19 cellular contexts compared by ENCODE assay signal in genomic region chr12:45718306-45718705, GRCh38. TPM values are rescaled to one million over a fixed set of nuclear protein-coding genes. Genes with fewer than 3 reads are reported as not detected.
DNase-seq lines count a peak whose midpoint lies in the region; ATAC-seq and TF ChIP-seq lines count a peak whose summit lies in the region.
"Had no signal": no experiment of that assay in that cellular context is flagged by ENCODE, and none has a peak within 500 bp of the region (broad histone marks: within the 10 kb centered on the region; RNA-seq: fewer than 3 reads in every experiment).

No MANE protein-coding gene starts in this region.

- H3K4me1 ChIP-seq in naive thymus-derived CD4-positive, alpha-beta T cell (ENCODE audit: control insufficient read depth in 2 of 2, insufficient read depth in 2 of 2, low read length in 2 of 2): peaks cover 10 to 24% of the 10 kb centered on the region in 2 donors
- H3K4me1 ChIP-seq: BE2C had no signal

- no peak for TF ChIP-seq CTCF in CD4-positive, alpha-beta T cell (IDR thresholded peaks at IDR 0.05)
- TF ChIP-seq CTCF in activated B cell treated with CpG ODN at 0.5 μM for 24 hours (IDR thresholded peaks at IDR 0.05): no peak

- H3K4me3 Mint-ChIP-seq in CD4-positive, alpha-beta T cell: no peak overlapping the region
- H3K4me3 Mint-ChIP-seq in activated B cell treated with CpG ODN at 0.5 μM for 24 hours: no peak overlapping the region
- no peak overlapping the region for H3K4me3 Mint-ChIP-seq in naive thymus-derived CD4-positive, alpha-beta T cell
- H3K4me3 Mint-ChIP-seq: GM23338 had no signal

- no peaks in the 10 kb centered on the region for H3K27me3 ChIP-seq in CD4-positive, alpha-beta T cell (ENCODE audit: control insufficient read depth, insufficient read depth, low read length)
- no peaks in the 10 kb centered on the region for H3K27me3 ChIP-seq in naive thymus-derived CD4-positive, alpha-beta T cell (ENCODE audit: control insufficient read depth in 2 of 2, insufficient read depth in 2 of 2, low read length in 2 of 2)
- H3K27me3 ChIP-seq: BE2C had no signal

- no peaks in the 10 kb centered on the region for H3K9me3 Mint-ChIP-seq in CD4-positive, alpha-beta T cell
- H3K9me3 Mint-ChIP-seq in activated B cell treated with CpG ODN at 0.5 μM for 24 hours: no peaks in the 10 kb centered on the region
- peaks cover 0 to 3% (median 0%) of the 10 kb centered on the region in 11 donors for H3K9me3 Mint-ChIP-seq in naive thymus-derived CD4-positive, alpha-beta T cell
- H3K9me3 Mint-ChIP-seq: GM23338 had no signal

- no peaks in the 10 kb centered on the region for H3K27me3 Mint-ChIP-seq in CD4-positive, alpha-beta T cell
- no peaks in the 10 kb centered on the region for H3K27me3 Mint-ChIP-seq in activated B cell treated with CpG ODN at 0.5 μM for 24 hours
- no peaks in the 10 kb centered on the region for H3K27me3 Mint-ChIP-seq in naive thymus-derived CD4-positive, alpha-beta T cell

- CTCF ChIA-PET in CD4-positive, alpha-beta T cell (lab: Charles Lee): interaction anchor here (1.2 kb wide), 1 partner anchor 64 kb away, joined by 3 read pairs; no protein-coding TSS in a partner anchor
- CTCF ChIA-PET in activated B cell treated with CpG ODN at 0.5 μM for 24 hours (lab: Charles Lee): no interaction called here
- CTCF ChIA-PET in naive thymus-derived CD4-positive, alpha-beta T cell (lab: Charles Lee): interaction anchor here (0.6 kb wide), 1 partner anchor 75 kb away, joined by 5 read pairs; no protein-coding TSS in a partner anchor

- H3K4me1 Mint-ChIP-seq in CD4-positive, alpha-beta T cell (ENCODE audit: low read depth): peaks cover 64% of the 10 kb centered on the region
- H3K4me1 Mint-ChIP-seq in activated B cell treated with CpG ODN at 0.5 μM for 24 hours: peaks cover 55% of the 10 kb centered on the region
- peaks cover 33 to 71% (median 68%) of the 10 kb centered on the region in 7 donors for H3K4me1 Mint-ChIP-seq in naive thymus-derived CD4-positive, alpha-beta T cell

- POLR2A ChIA-PET in CD4-positive, alpha-beta T cell (lab: Charles Lee): interaction anchor here (1.0 kb wide), 2 partner anchors 8 to 50 kb away, joined by 3 read pairs; no protein-coding TSS in a partner anchor
- POLR2A ChIA-PET in activated B cell treated with CpG ODN at 0.5 μM for 24 hours (lab: Charles Lee): interaction anchor here (0.5 to 1.2 kb wide), 2 partner anchors 9 to 11 kb away, joined by 3 to 6 read pairs; no protein-coding TSS in a partner anchor
- POLR2A ChIA-PET in naive thymus-derived CD4-positive, alpha-beta T cell (lab: Charles Lee): interaction anchor here (2.1 kb wide), 1 partner anchor 8 kb away, joined by 5 read pairs; no protein-coding TSS in a partner anchor

- intact Hi-C loops in CD4-positive, alpha-beta T cell (cut with DNase I, micrococcal nuclease): loop anchor here in 1 of 2 experiments (5.0 kb wide), 1 partner anchor 34 kb away; no protein-coding TSS in a partner anchor
- intact Hi-C loops in activated B cell treated with CpG ODN at 0.5 μM for 24 hours (cut with micrococcal nuclease): no loop called here
- intact Hi-C loops in naive thymus-derived CD4-positive, alpha-beta T cell (cut with micrococcal nuclease): no loop called here

- no peak overlapping the region for H3K27ac ChIP-seq in CD4-positive, alpha-beta T cell (ENCODE audit: low read depth, low read length)
- peak overlapping the region; percentile 28 for H3K27ac ChIP-seq in naive thymus-derived CD4-positive, alpha-beta T cell (ENCODE audit: low read depth, low read length)

- H3K9me3 ChIP-seq in CD4-positive, alpha-beta T cell (ENCODE audit: control insufficient read depth, low read length): no peaks in the 10 kb centered on the region
- no peaks in the 10 kb centered on the region for H3K9me3 ChIP-seq in naive thymus-derived CD4-positive, alpha-beta T cell (ENCODE audit: control insufficient read depth in 2 of 3, low read length in 3 of 3)
- H3K9me3 ChIP-seq: BE2C had no signal

- peak; percentile 33 to 44 for ATAC-seq in activated CD4-positive, CD25-positive, alpha-beta regulatory T cell treated with anti-CD3 and anti-CD28 coated beads, Interleukin-2, amount 50 U/mL, for 24 hours
- ATAC-seq in CD4-positive, alpha-beta T cell (ENCODE audit: poor library complexity): no peak
- no peak for ATAC-seq in activated B cell treated with CpG ODN at 0.5 μM for 24 hours (ENCODE audit: low read depth)
- ATAC-seq in naive thymus-derived CD4-positive, alpha-beta T cell: no peak
- no peak for ATAC-seq in HG03442 (IDR thresholded peaks at IDR 0.05; ENCODE audit: unreplicated experiment)
- ATAC-seq: GM23338, HCT116 had no signal

- H3K36me3 Mint-ChIP-seq in CD4-positive, alpha-beta T cell (ENCODE audit: low read depth): peaks cover 16% of the 10 kb centered on the region
- H3K36me3 Mint-ChIP-seq in activated B cell treated with CpG ODN at 0.5 μM for 24 hours (ENCODE audit: low read depth): peaks cover 10% of the 10 kb centered on the region
- peaks cover 0 to 24% (median 10%) of the 10 kb centered on the region in 5 donors for H3K36me3 Mint-ChIP-seq in naive thymus-derived CD4-positive, alpha-beta T cell

- no peak for DNase-seq in activated CD4-positive, CD25-positive, alpha-beta regulatory T cell treated with anti-CD3 and anti-CD28 coated beads, Interleukin-2, amount 50 U/mL, for 72 hours
- no peak for DNase-seq in CD4-positive, alpha-beta T cell
- no peak for DNase-seq in activated B cell treated with CpG ODN at 0.5 μM for 24 hours
- no peak for DNase-seq in naive thymus-derived CD4-positive, alpha-beta T cell
- no peak for DNase-seq in cerebellar cortex (ENCODE audit: low spot score)
- DNase-seq in stimulated activated CD4-positive, alpha-beta T cell treated with anti-CD3 and anti-CD28 coated beads, Interleukin-12 subunit alpha, Interleukin-12 subunit beta, amount 100 ng/mL, for 4 hours: no peak
- DNase-seq: 8988T, BE2C, DMS 273 treated with DMSO at 0.1 percent for 48 hours, GDM1, NCI-H1092, NCI-H2081 treated with DMSO at 0.1 percent for 48 hours, NCI-H510A, NCI-H774, RPMI8226 had no signal

- H3K4me3 ChIP-seq in naive thymus-derived CD4-positive, alpha-beta T cell (ENCODE audit: low read length): no peak overlapping the region
- H3K4me3 ChIP-seq: GM23338 had no signal

- H3K27ac Mint-ChIP-seq in CD4-positive, alpha-beta T cell: peak overlapping the region; percentile 69
- peak overlapping the region; percentile 33 for H3K27ac Mint-ChIP-seq in activated B cell treated with CpG ODN at 0.5 μM for 24 hours
- peak overlapping the region in 8 of 9 donors; percentile 12 to 71 (median 52) for H3K27ac Mint-ChIP-seq in naive thymus-derived CD4-positive, alpha-beta T cell
- H3K27ac Mint-ChIP-seq: GM23338 had no signal

- no peaks in the 10 kb centered on the region for H3K36me3 ChIP-seq in naive thymus-derived CD4-positive, alpha-beta T cell (ENCODE audit: control insufficient read depth in 2 of 3, insufficient read depth in 3 of 3, low read length in 3 of 3)
- H3K36me3 ChIP-seq: BE2C had no signal

RNA-seq across cellular contexts. Expression of gene ARID2, which starts 11.2 kb away (rescaled TPM):
- 10 to 100 TPM; 49.0 to 51.3 TPM for total RNA-seq in CD4-positive, alpha-beta T cell
- 44.6 and 48.7 TPM in 2 replicates for total RNA-seq in activated B cell treated with CpG ODN at 0.5 μM for 24 hours
- total RNA-seq in naive thymus-derived CD4-positive, alpha-beta T cell: 10 to 100 TPM; 46.0 to 61.0 (median 50.8) TPM
- 10 to 100 TPM; 11.7 to 15.6 TPM for polyA plus RNA-seq in naive thymus-derived CD4-positive, alpha-beta T cell

Comparison
In these comparisons a context has a peak if more than half of its experiments do, and no peak if none do; other contexts are left out.
1. ATAC-seq: peak in activated CD4-positive, CD25-positive, alpha-beta regulatory T cell treated with anti-CD3 and anti-CD28 coated beads, Interleukin-2, amount 50 U/mL, for 24 hours (2 of 2); none in CD4-positive, alpha-beta T cell (single experiment), activated B cell treated with CpG ODN at 0.5 μM for 24 hours (single experiment), naive thymus-derived CD4-positive, alpha-beta T cell (single experiment) and HG03442 (single experiment).
2. Peak in every context shown above with its lines, with median percentiles within 50 percentile points of each other: H3K27ac Mint-ChIP-seq.